ENCODE assay signal across 16 cellular contexts in genomic region chr19:15212682-15213081, GRCh38. TPM values are rescaled to one million over a fixed set of nuclear protein-coding genes. Genes with fewer than 3 reads are reported as not detected.
DNase-seq lines count a peak whose midpoint lies in the region; ATAC-seq and TF ChIP-seq lines count a peak whose summit lies in the region.
"Had no signal": no experiment of that assay in that cellular context is flagged by ENCODE, and none has a peak within 500 bp of the region (broad histone marks: within the 10 kb centered on the region; RNA-seq: fewer than 3 reads in every experiment).

No MANE protein-coding gene starts in this region.

- H3K4me3 ChIP-seq in left ventricle myocardium inferior (no peak overlapping the region), coronary artery (no peak overlapping the region), neuronal stem cell (ENCODE audit: low read length in 2 of 2) (no peak overlapping the region)
- H3K4me3 ChIP-seq: BLaER1 treated with 17β-estradiol and CSF1 and Interleukin-3, amounts not matched to agents 10 nM and 100 nM; GM23338 had no signal

- H3K18ac ChIP-seq in neuronal stem cell (ENCODE audit: low read length) = no peak overlapping the region

- no peak overlapping the region for H3K9ac ChIP-seq in neuronal stem cell (ENCODE audit: low read depth, low read length, poor library complexity)

- H3K4me1 ChIP-seq in left ventricle myocardium inferior (peaks cover 10% of the 10 kb centered on the region), neuronal stem cell (ENCODE audit: control insufficient read depth in 2 of 2, insufficient read depth in 1 of 2, low read depth in 1 of 2, low read length in 2 of 2) (no peaks in the 10 kb centered on the region)

- no peak for DNase-seq in left ventricle myocardium inferior
- DNase-seq in left cardiac atrium = no peak
- no peak for DNase-seq in coronary artery (ENCODE audit: low spot score)
- DNase-seq in neuronal stem cell (ENCODE audit: low spot score) = no peak
- no peak for DNase-seq in SW480 (ENCODE audit: low spot score)
- DNase-seq in activated naive CD4-positive, alpha-beta T cell (lab: John Stamatoyannopoulos, UW) = no peak
- no peak for DNase-seq in dermis blood vessel endothelial cell
- DNase-seq: ACHN; CD4-positive, alpha-beta memory T cell; DMS153; DMS79 treated with DMSO at 0.1 percent for 48 hours; EL; H7 had no signal

- peak overlapping the region; percentile 37 for H2BK15ac ChIP-seq in neuronal stem cell (ENCODE audit: low read length)

- H3K79me1 ChIP-seq in neuronal stem cell (ENCODE audit: low read depth, low read length) = no peaks in the 10 kb centered on the region

- ATAC-seq in left cardiac atrium = no peak
- ATAC-seq: GM23338 had no signal

- H3K4me2 ChIP-seq in neuronal stem cell (ENCODE audit: insufficient read depth, low read length, poor library complexity, severe bottlenecking) = no peak overlapping the region
- H3K4me2 ChIP-seq: GM23338 had no signal

- H4K91ac ChIP-seq in neuronal stem cell (ENCODE audit: low read depth, low read length, poor library complexity) = no peak overlapping the region

- intact Hi-C loops in left ventricle myocardium inferior (cut with micrococcal nuclease) = no loop called here
- intact Hi-C loops in left cardiac atrium (cut with DNase I) = no loop called here

- peaks cover 7% of the 10 kb centered on the region for H3K27me3 ChIP-seq in left ventricle myocardium inferior (ENCODE audit: low read depth)
- no peaks in the 10 kb centered on the region for H3K27me3 ChIP-seq in neuronal stem cell (ENCODE audit: control insufficient read depth in 3 of 3, insufficient read depth in 3 of 3, low read depth in 1 of 3, low read length in 3 of 3)
- H3K27me3 ChIP-seq: BLaER1 treated with 17β-estradiol and CSF1 and Interleukin-3, amounts not matched to agents 10 nM and 100 nM had no signal

- peak overlapping the region; percentile 74 for H3K27ac ChIP-seq in left ventricle myocardium inferior (replicated peaks)
- H3K27ac ChIP-seq in coronary artery = peak overlapping the region; percentile 88 to 91
- no peak overlapping the region for H3K27ac ChIP-seq in neuronal stem cell (replicated peaks; ENCODE audit: low read length)

- no peaks in the 10 kb centered on the region for H3K9me3 ChIP-seq in left ventricle myocardium inferior (replicated peaks)
- H3K9me3 ChIP-seq in neuronal stem cell (replicated peaks in 1 of 2; ENCODE audit: control insufficient read depth in 2 of 2, insufficient read depth in 1 of 2, low read depth in 1 of 2, low read length in 2 of 2) = no peaks in the 10 kb centered on the region
- H3K9me3 ChIP-seq: BLaER1 treated with 17β-estradiol and CSF1 and Interleukin-3, amounts not matched to agents 10 nM and 100 nM had no signal

- no peak overlapping the region for H2BK120ac ChIP-seq in neuronal stem cell (ENCODE audit: low read depth, low read length)

- no peak overlapping the region for H3K4ac ChIP-seq in neuronal stem cell (ENCODE audit: low read length)

- H3K36me3 ChIP-seq in left ventricle myocardium inferior (no peaks in the 10 kb centered on the region), neuronal stem cell (replicated peaks in 1 of 2; ENCODE audit: control insufficient read depth in 2 of 2, insufficient read depth in 2 of 2, low read length in 2 of 2) (no peaks in the 10 kb centered on the region)
- H3K36me3 ChIP-seq: BLaER1 treated with 17β-estradiol and CSF1 and Interleukin-3, amounts not matched to agents 10 nM and 100 nM had no signal

- H2AK5ac ChIP-seq in neuronal stem cell (ENCODE audit: low read depth, low read length) = no peak overlapping the region

- no peak overlapping the region for H2AFZ ChIP-seq in neuronal stem cell (ENCODE audit: low read length)
- H2AFZ ChIP-seq: GM23338 had no signal

- no CpG with 5 or more reads among the region's 12 CpGs for WGBS in neuronal stem cell (ENCODE audit: extremely low coverage in 2 of 2, insufficient read length in 2 of 2, insufficient replicate concordance in 1 of 2), 2 donors

- H2BK5ac ChIP-seq in neuronal stem cell (ENCODE audit: low read length) = no peak overlapping the region

- no peak overlapping the region for H3K23ac ChIP-seq in neuronal stem cell (ENCODE audit: low read depth, low read length, poor library complexity)

- H4K8ac ChIP-seq in neuronal stem cell (ENCODE audit: low read depth, low read length) = no peak overlapping the region

- H2BK12ac ChIP-seq in neuronal stem cell (ENCODE audit: low read length) = no peak overlapping the region

- H3K14ac ChIP-seq in neuronal stem cell (ENCODE audit: low read length) = no peak overlapping the region

- no peak for TF ChIP-seq CTCF in left ventricle myocardium inferior (IDR thresholded peaks at IDR 0.05; ENCODE audit: borderline replicate concordance)
- TF ChIP-seq CTCF in coronary artery (IDR thresholded peaks at IDR 0.05) = no peak

RNA-seq across cellular contexts. Expression of gene NOTCH3, which starts 11.9 kb away (rescaled TPM):
- 21.7 TPM for total RNA-seq in left ventricle myocardium inferior
- total RNA-seq in left cardiac atrium = 10 to 100 TPM; 34.4 to 35.4 TPM
- 33.0 TPM for polyA plus RNA-seq in neuronal stem cell (2013, experiment 1 of 2)
- polyA plus RNA-seq in neuronal stem cell (2013, experiment 2 of 2) = 33.5 TPM
- 0.84 and 2.0 TPM in 2 replicates for total RNA-seq in dermis blood vessel endothelial cell
- polyA plus RNA-seq: CD4-positive, alpha-beta memory T cell had no signal

RNA-seq across cellular contexts. Expression of gene EPHX3, which starts 19.6 kb away (rescaled TPM):
- total RNA-seq in left ventricle myocardium inferior = not detected
- under 1 TPM in 1 of 2 donors, not detected in 1; 0.21 TPM for total RNA-seq in left cardiac atrium
- 1.1 TPM for polyA plus RNA-seq in neuronal stem cell (2013, experiment 1 of 2)
- 1.1 TPM for polyA plus RNA-seq in neuronal stem cell (2013, experiment 2 of 2)
- total RNA-seq in dermis blood vessel endothelial cell = under 0.01 and 0.09 TPM in 2 replicates
- total RNA-seq: A172 had no signal
- polyA plus RNA-seq: CD4-positive, alpha-beta memory T cell had no signal
